ENCODE assay signal across 1 cellular context in genomic region chr2:134917958-134918517, GRCh38.
TF ChIP-seq lines count a peak whose summit lies in the region.

No MANE protein-coding gene starts in this region.

TF ChIP-seq in K562, 482 proteins besides CTCF, POLR2A, EP300 and RAD21 (continued from another document):
- no peak for TF ChIP-seq TGIF2 (CRISPR knock-in tag; IDR thresholded peaks at IDR 0.05)
- no peak for TF ChIP-seq PYGO2 (tag; IDR thresholded peaks at IDR 0.05)
- no peak for TF ChIP-seq SMC3 (conservative IDR thresholded peaks at IDR 0.05; ENCODE audit: insufficient read depth, low read depth, low read length)
- TF ChIP-seq ZNF165 (CRISPR knock-in tag; IDR thresholded peaks at IDR 0.05; ENCODE audit: borderline replicate concordance), result no peak
- TF ChIP-seq RAD51 (IDR thresholded peaks at IDR 0.05; ENCODE audit: borderline replicate concordance, low read depth), result no peak
- no peak for TF ChIP-seq TSC22D4 (tag; IDR thresholded peaks at IDR 0.05)
- TF ChIP-seq, protein P1, sequence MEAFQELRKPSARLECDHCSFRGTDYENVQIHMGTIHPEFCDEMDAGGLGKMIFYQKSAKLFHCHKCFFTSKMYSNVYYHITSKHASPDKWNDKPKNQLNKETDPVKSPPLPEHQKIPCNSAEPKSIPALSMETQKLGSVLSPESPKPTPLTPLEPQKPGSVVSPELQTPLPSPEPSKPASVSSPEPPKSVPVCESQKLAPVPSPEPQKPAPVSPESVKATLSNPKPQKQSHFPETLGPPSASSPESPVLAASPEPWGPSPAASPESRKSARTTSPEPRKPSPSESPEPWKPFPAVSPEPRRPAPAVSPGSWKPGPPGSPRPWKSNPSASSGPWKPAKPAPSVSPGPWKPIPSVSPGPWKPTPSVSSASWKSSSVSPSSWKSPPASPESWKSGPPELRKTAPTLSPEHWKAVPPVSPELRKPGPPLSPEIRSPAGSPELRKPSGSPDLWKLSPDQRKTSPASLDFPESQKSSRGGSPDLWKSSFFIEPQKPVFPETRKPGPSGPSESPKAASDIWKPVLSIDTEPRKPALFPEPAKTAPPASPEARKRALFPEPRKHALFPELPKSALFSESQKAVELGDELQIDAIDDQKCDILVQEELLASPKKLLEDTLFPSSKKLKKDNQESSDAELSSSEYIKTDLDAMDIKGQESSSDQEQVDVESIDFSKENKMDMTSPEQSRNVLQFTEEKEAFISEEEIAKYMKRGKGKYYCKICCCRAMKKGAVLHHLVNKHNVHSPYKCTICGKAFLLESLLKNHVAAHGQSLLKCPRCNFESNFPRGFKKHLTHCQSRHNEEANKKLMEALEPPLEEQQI (IDR thresholded peaks at IDR 0.05), result no peak
- TF ChIP-seq ZC3H11A (IDR thresholded peaks at IDR 0.05; ENCODE audit: low read depth, low read length), result no peak
- no peak for TF ChIP-seq THRB (CRISPR knock-in tag; conservative IDR thresholded peaks at IDR 0.05)
- TF ChIP-seq ZNF184 (CRISPR knock-in tag; IDR thresholded peaks at IDR 0.05), result no peak
- TF ChIP-seq ETV5 (CRISPR knock-in tag; IDR thresholded peaks at IDR 0.05; ENCODE audit: low read depth), result peak; percentile 75
- no peak for TF ChIP-seq ZMIZ1 (IDR thresholded peaks at IDR 0.05; ENCODE audit: low read depth in 2 of 2, low read length in 2 of 2)
- TF ChIP-seq EWSR1 (IDR thresholded peaks at IDR 0.05; ENCODE audit: borderline replicate concordance, low read depth, partially characterized antibody), result no peak
- TF ChIP-seq IRF2 (CRISPR knock-in tag; IDR thresholded peaks at IDR 0.05), result no peak
- TF ChIP-seq HMG20B (CRISPR knock-in tag; IDR thresholded peaks at IDR 0.05), result no peak
- TF ChIP-seq, protein P2, sequence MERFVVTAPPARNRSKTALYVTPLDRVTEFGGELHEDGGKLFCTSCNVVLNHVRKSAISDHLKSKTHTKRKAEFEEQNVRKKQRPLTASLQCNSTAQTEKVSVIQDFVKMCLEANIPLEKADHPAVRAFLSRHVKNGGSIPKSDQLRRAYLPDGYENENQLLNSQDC (CRISPR knock-in tag; IDR thresholded peaks at IDR 0.05), result no peak
- peak; percentile 83 for TF ChIP-seq RBFOX2 (IDR thresholded peaks at IDR 0.05; ENCODE audit: low read depth, low read length)
- TF ChIP-seq ZSCAN32 (CRISPR knock-in tag; IDR thresholded peaks at IDR 0.05), result no peak
- no peak for TF ChIP-seq NFXL1 (CRISPR knock-in tag; IDR thresholded peaks at IDR 0.05)
- no peak for TF ChIP-seq CBFA2T3 (IDR thresholded peaks at IDR 0.05)
TF ChIP-seq in K562: peak in this region for 85.
